Comparison of ENCODE assay signal across 9 cellular contexts in genomic region chr2:230160112-230160660, GRCh38. TPM values are rescaled to one million over a fixed set of nuclear protein-coding genes. Genes with fewer than 3 reads are reported as not detected.
DNase-seq lines count a peak whose midpoint lies in the region; ATAC-seq and TF ChIP-seq lines count a peak whose summit lies in the region.
"Had no signal": no experiment of that assay in that cellular context is flagged by ENCODE, and none has a peak within 500 bp of the region (broad histone marks: within the 10 kb centered on the region; RNA-seq: fewer than 3 reads in every experiment).

No MANE protein-coding gene starts in this region.

- peak; percentile 61 for ATAC-seq in CD8-positive, alpha-beta T cell
- ATAC-seq in GM18867 (IDR thresholded peaks at IDR 0.05; ENCODE audit: unreplicated experiment) (no peak), GM21367 (IDR thresholded peaks at IDR 0.05; ENCODE audit: unreplicated experiment) (no peak)

- peak; percentile 88 for TF ChIP-seq CTCF in CD8-positive, alpha-beta T cell (IDR thresholded peaks at IDR 0.05)
- TF ChIP-seq CTCF in retinal pigment epithelial cell (conservative IDR thresholded peaks at IDR 0.05; ENCODE audit: low read depth, low read length) = peak; percentile 78

- peaks cover 2% of the 10 kb centered on the region for H3K4me1 Mint-ChIP-seq in CD8-positive, alpha-beta T cell (ENCODE audit: low read depth)

- H3K4me3 ChIP-seq in CD8-positive, alpha-beta T cell (ENCODE audit: low read depth, low read length) = no peak overlapping the region
- H3K4me3 ChIP-seq in retinal pigment epithelial cell (ENCODE audit: low read length) = no peak overlapping the region
- H3K4me3 ChIP-seq: SJSA1 had no signal

- no peak overlapping the region for H3K27ac Mint-ChIP-seq in CD8-positive, alpha-beta T cell

- POLR2A ChIA-PET in CD8-positive, alpha-beta T cell (lab: Charles Lee) = no interaction called here

- H3K36me3 ChIP-seq in CD8-positive, alpha-beta T cell (ENCODE audit: insufficient read depth, low read length) = no peaks in the 10 kb centered on the region
- H3K36me3 ChIP-seq: SJSA1 had no signal

- in situ Hi-C loops in SK-MEL-5 (cut with HindIII; ENCODE audit: low pct_unique_long_range_greater_than_20kb, low sequenced_read_pairs) = no loop called here

- intact Hi-C loops in CD8-positive, alpha-beta T cell (cut with DNase I, micrococcal nuclease) = loop anchor here (1.0 to 5.0 kb wide), 7 partner anchors 93 to 451 kb away; no protein-coding TSS in a partner anchor
- intact Hi-C loops in head of caudate nucleus (cut with DNase I) = no loop called here

- no peaks in the 10 kb centered on the region for H3K4me1 ChIP-seq in CD8-positive, alpha-beta T cell (ENCODE audit: insufficient read depth, low read length)
- H3K4me1 ChIP-seq: SJSA1 had no signal

- H3K27ac ChIP-seq in CD8-positive, alpha-beta T cell (ENCODE audit: low read depth, low read length) = no peak overlapping the region
- H3K27ac ChIP-seq: SJSA1 had no signal

- no peak overlapping the region for H3K4me3 Mint-ChIP-seq in CD8-positive, alpha-beta T cell

- peak in 6 of 7 experiments; percentile 27 to 68 (median 52) for DNase-seq in CD8-positive, alpha-beta T cell
- DNase-seq in HK-2 (ENCODE audit: unreplicated experiment) (peak; percentile 39), SK-MEL-5 (ENCODE audit: low read depth, low spot score) (peak; percentile 67), head of caudate nucleus (peak in 32 of 42 donors; percentile 15 to 74 (median 42)), retinal pigment epithelial cell (ENCODE audit: low read depth) (no peak)
- DNase-seq in activated naive CD4-positive, alpha-beta T cell treated with Interleukin-2 at 50 U/mL for 16 hours = peak; percentile 50

- no peaks in the 10 kb centered on the region for H3K9me3 Mint-ChIP-seq in CD8-positive, alpha-beta T cell

- no peaks in the 10 kb centered on the region for H3K27me3 Mint-ChIP-seq in CD8-positive, alpha-beta T cell (ENCODE audit: low read depth)

- CTCF ChIA-PET in CD8-positive, alpha-beta T cell (lab: Charles Lee) = interaction anchor here (0.6 to 2.6 kb wide), 19 partner anchors 8 to 531 kb away, joined by 3 to 14 read pairs (median 4); no protein-coding TSS in a partner anchor

- peaks cover 18% of the 10 kb centered on the region for H3K36me3 Mint-ChIP-seq in CD8-positive, alpha-beta T cell

- no peaks in the 10 kb centered on the region for H3K27me3 ChIP-seq in CD8-positive, alpha-beta T cell (ENCODE audit: insufficient read depth, low read length)
- H3K27me3 ChIP-seq: SJSA1 had no signal

- H3K9me3 ChIP-seq in CD8-positive, alpha-beta T cell (ENCODE audit: low read length) = no peaks in the 10 kb centered on the region
- H3K9me3 ChIP-seq: SJSA1 had no signal

RNA-seq across cellular contexts. Expression of gene SP110, which starts 59.6 kb away (rescaled TPM):
- 10 to 100 TPM; 50.6 to 58.1 TPM for total RNA-seq in CD8-positive, alpha-beta T cell
- total RNA-seq in SK-MEL-5 (2014; rRNA removed; shearing (Covaris generic)) = 16.0 and 16.4 TPM in 2 replicates
- 10.9 and 18.5 TPM in 2 replicates for polyA plus RNA-seq in SK-MEL-5 (2015; cell fraction: cytosol; rRNA removed)
- polyA plus RNA-seq in SK-MEL-5 (2015; cell fraction: nucleus; rRNA removed) = 11.2 and 17.3 TPM in 2 replicates
